ENCODE assay signal across 14 cellular contexts in genomic region chr4:76947369-76947768, GRCh38. TPM values are rescaled to one million over a fixed set of nuclear protein-coding genes. Genes with fewer than 3 reads are reported as not detected.
DNase-seq lines count a peak whose midpoint lies in the region; ATAC-seq and TF ChIP-seq lines count a peak whose summit lies in the region.
"Had no signal": no experiment of that assay in that cellular context is flagged by ENCODE, and none has a peak within 500 bp of the region (broad histone marks: within the 10 kb centered on the region; RNA-seq: fewer than 3 reads in every experiment).

No MANE protein-coding gene starts in this region.

- H3K36me3 Mint-ChIP-seq in osteocyte (ENCODE audit: unreplicated experiment): peaks cover 22% of the 10 kb centered on the region

- H3K36me3 ChIP-seq in Peyer's patch: no peaks in the 10 kb centered on the region

- DNase-seq in GM03348 (ENCODE audit: low spot score): peak; percentile 35
- DNase-seq in SK-MEL-5 (ENCODE audit: low read depth, low spot score): peak; percentile 8
- no peak for DNase-seq in epithelial cell of proximal tubule (ENCODE audit: low read depth)
- no peak for DNase-seq in osteocyte (ENCODE audit: extremely low spot score, unreplicated experiment)
- no peak for DNase-seq in NK-92 treated with Interleukin-12 subunit alpha and Interleukin-12 subunit beta, amount 100 ng/mL, for 24 hours (lab: John Stamatoyannopoulos, UW)
- no peak for DNase-seq in NCI-H1436 (lab: John Stamatoyannopoulos, UW)
- DNase-seq in Peyer's patch: no peak
- DNase-seq: left cardiac atrium, small intestine, testis had no signal

- H3K9me3 ChIP-seq in Peyer's patch: no peaks in the 10 kb centered on the region
- H3K9me3 ChIP-seq: testis had no signal

- peak; percentile 4 for TF ChIP-seq CTCF in epithelial cell of proximal tubule (conservative IDR thresholded peaks at IDR 0.05; ENCODE audit: low read depth, low read length)
- peak; percentile 32 for TF ChIP-seq CTCF in osteocyte (IDR thresholded peaks at IDR 0.05)
- TF ChIP-seq CTCF in Peyer's patch (IDR thresholded peaks at IDR 0.05): no peak

- ATAC-seq in GM18868 (IDR thresholded peaks at IDR 0.05; ENCODE audit: unreplicated experiment): no peak
- ATAC-seq: activated naive CD4-positive, alpha-beta T cell treated with anti-CD3 and anti-CD28 coated beads, Interleukin-2, amount 50 U/mL, for 72 hours; left cardiac atrium; Panc1 had no signal

- no peak overlapping the region for H3K27ac ChIP-seq in Peyer's patch
- H3K27ac ChIP-seq: testis had no signal

- H3K27me3 Mint-ChIP-seq in osteocyte (ENCODE audit: unreplicated experiment): no peaks in the 10 kb centered on the region

- peaks cover 0 to 16% (median 0%) of the 10 kb centered on the region in 4 donors for H3K4me1 ChIP-seq in Peyer's patch

- peak overlapping the region; percentile 18 for H3K27ac Mint-ChIP-seq in osteocyte (ENCODE audit: unreplicated experiment)
- H3K27ac Mint-ChIP-seq: activated naive CD4-positive, alpha-beta T cell treated with anti-CD3 and anti-CD28 coated beads, Interleukin-2, amount 50 U/mL, for 72 hours had no signal

- peaks cover 3% of the 10 kb centered on the region for H3K9me3 Mint-ChIP-seq in osteocyte (ENCODE audit: unreplicated experiment)
- H3K9me3 Mint-ChIP-seq: dendritic cell treated with granulocyte-macrophage colony-stimulating factor and Interleukin-4, amounts not matched to agents 40 ng/mL and 50 ng/mL, for 4 days had no signal

- in situ Hi-C loops in SK-MEL-5 (cut with HindIII; ENCODE audit: low pct_unique_long_range_greater_than_20kb, low sequenced_read_pairs): no loop called here

- H3K4me3 Mint-ChIP-seq in osteocyte (ENCODE audit: unreplicated experiment): peak overlapping the region; percentile 89
- H3K4me3 Mint-ChIP-seq: dendritic cell treated with granulocyte-macrophage colony-stimulating factor and Interleukin-4, amounts not matched to agents 40 ng/mL and 50 ng/mL, for 4 days had no signal

- H3K4me3 ChIP-seq in epithelial cell of proximal tubule (ENCODE audit: low read depth, low read length) (no peak overlapping the region), Peyer's patch (no peak overlapping the region)

- H3K4me1 Mint-ChIP-seq in osteocyte (ENCODE audit: unreplicated experiment): peaks cover 44% of the 10 kb centered on the region

- no peak for TF ChIP-seq POLR2A in Peyer's patch (IDR thresholded peaks at IDR 0.05)

- no peaks in the 10 kb centered on the region for H3K27me3 ChIP-seq in Peyer's patch
- H3K27me3 ChIP-seq: testis had no signal

RNA-seq across cellular contexts. Expression of gene SEPTIN11, which starts 2.2 kb away (rescaled TPM):
- 43.9 and 47.5 TPM in 2 replicates for total RNA-seq in SK-MEL-5 (2014; rRNA removed; shearing (Covaris generic))
- polyA plus RNA-seq in SK-MEL-5 (2015; cell fraction: cytosol; rRNA removed): 47.0 and 62.7 TPM in 2 replicates
- polyA plus RNA-seq in SK-MEL-5 (2015; cell fraction: nucleus; rRNA removed): 24.0 and 32.5 TPM in 2 replicates
- total RNA-seq in epithelial cell of proximal tubule (86.7 and 109 TPM in 2 replicates), osteocyte (460 and 476 TPM in 2 replicates), Peyer's patch (100 to 1,000 TPM in 1 of 4 donors, 10 to 100 TPM in 3; 58.8 to 354 (median 80.0) TPM)

RNA-seq across cellular contexts. Expression of gene SOWAHB, which starts 49.4 kb away (rescaled TPM):
- total RNA-seq in SK-MEL-5 (2014; rRNA removed; shearing (Covaris generic)): not detected in 2 replicates
- polyA plus RNA-seq in SK-MEL-5 (2015; cell fraction: cytosol; rRNA removed): not detected in 2 replicates
- not detected in 2 replicates for polyA plus RNA-seq in SK-MEL-5 (2015; cell fraction: nucleus; rRNA removed)
- 9.4 and 10.1 TPM in 2 replicates for total RNA-seq in epithelial cell of proximal tubule
- total RNA-seq in osteocyte: 0.75 and 0.91 TPM in 2 replicates
- total RNA-seq in Peyer's patch: 10 to 100 TPM; 11.6 to 30.8 (median 27.4) TPM
- total RNA-seq: activated naive CD4-positive, alpha-beta T cell treated with anti-CD3 and anti-CD28 coated beads, Interleukin-2, amount 50 U/mL, for 72 hours; left cardiac atrium had no signal

Comparison
In these comparisons a context has a peak if more than half of its experiments do, and no peak if none do; other contexts are left out.
1. DNase-seq: peak in GM03348 (single experiment) and SK-MEL-5 (single experiment); none in epithelial cell of proximal tubule (single experiment), osteocyte (single experiment), NK-92 treated with Interleukin-12 subunit alpha and Interleukin-12 subunit beta, amount 100 ng/mL, for 24 hours (single experiment), NCI-H1436 (single experiment) and Peyer's patch (0 of 3).
2. CTCF ChIP-seq: peak in epithelial cell of proximal tubule (single experiment) and osteocyte (single experiment); none in Peyer's patch (0 of 6).